In genomic region chr3:20836801-20837200, GRCh38 we compare ENCODE assay signal across 27 cellular contexts.
"Had no signal": no experiment of that assay in that cellular context is flagged by ENCODE, and none has a peak within 500 bp of the region (broad histone marks: within the 10 kb centered on the region; RNA-seq: fewer than 3 reads in every experiment).

No MANE protein-coding gene starts in this region.

- H3K27ac ChIP-seq: ascending aorta, body of pancreas, cardiac muscle cell, KMS-11, Peyer's patch, SJSA1 had no signal

- H3K4me3 ChIP-seq: ascending aorta, body of pancreas, cardiac muscle cell, MG63, Peyer's patch, SJSA1 had no signal

- DNase-seq: activated CD4-positive, alpha-beta T cell treated with anti-CD3 and anti-CD28 coated beads for 1 hour; activated CD4-positive, alpha-beta T cell treated with anti-CD3 and anti-CD28 coated beads, Interleukin-2, amount 10 ng/mL, durations not matched to agents 24 days and 14 days; activated CD4-positive, alpha-beta T cell treated with anti-CD3 and anti-CD28 coated beads, Interleukin-2, amount 50 U/mL, for 48 hours; activated CD8-positive, alpha-beta memory T cell treated with anti-CD3 and anti-CD28 coated beads, Interleukin-2, amount 10 ng/mL, durations not matched to agents 7 days and 5 days; activated effector memory CD4-positive, alpha-beta T cell treated with Interleukin-2 at 50 U/mL for 16 hours; activated naive CD4-positive, alpha-beta T cell treated with Interleukin-2 at 50 U/mL for 16 hours; activated naive CD8-positive, alpha-beta T cell treated with anti-CD3 and anti-CD28 coated beads, Interleukin-2, amount 50 U/mL, for 24 hours; activated T-cell treated with anti-CD3 and anti-CD28 coated beads, Interleukin-2, amount 50 U/mL, for 24 hours; amniotic stem cell; body of pancreas; MG63; MV-4-11; NCI-H1092 treated with DMSO at 0.1 percent for 48 hours; NCI-H1417 treated with DMSO at 0.1 percent for 48 hours; NCI-H1694; NCI-H2029; NCI-H2107; NCI-H510A treated with DMSO at 0.1 percent for 48 hours; Peyer's patch; SHP77 had no signal

- ATAC-seq: activated CD8-positive, alpha-beta memory T cell treated with anti-CD3 and anti-CD28 coated beads, Interleukin-2, amount 10 ng/mL, durations not matched to agents 7 days and 5 days; activated naive CD4-positive, alpha-beta T cell treated with anti-CD3 and anti-CD28 coated beads, Interleukin-2, amount 50 U/mL, for 72 hours; activated naive CD8-positive, alpha-beta T cell treated with anti-CD3 and anti-CD28 coated beads, Interleukin-2, amount 50 U/mL, for 24 hours; body of pancreas; SK-N-SH treated with all-trans-retinoic acid at 6 μM for 48 hours; WTC11 had no signal
